In the genomic region with DNA sequence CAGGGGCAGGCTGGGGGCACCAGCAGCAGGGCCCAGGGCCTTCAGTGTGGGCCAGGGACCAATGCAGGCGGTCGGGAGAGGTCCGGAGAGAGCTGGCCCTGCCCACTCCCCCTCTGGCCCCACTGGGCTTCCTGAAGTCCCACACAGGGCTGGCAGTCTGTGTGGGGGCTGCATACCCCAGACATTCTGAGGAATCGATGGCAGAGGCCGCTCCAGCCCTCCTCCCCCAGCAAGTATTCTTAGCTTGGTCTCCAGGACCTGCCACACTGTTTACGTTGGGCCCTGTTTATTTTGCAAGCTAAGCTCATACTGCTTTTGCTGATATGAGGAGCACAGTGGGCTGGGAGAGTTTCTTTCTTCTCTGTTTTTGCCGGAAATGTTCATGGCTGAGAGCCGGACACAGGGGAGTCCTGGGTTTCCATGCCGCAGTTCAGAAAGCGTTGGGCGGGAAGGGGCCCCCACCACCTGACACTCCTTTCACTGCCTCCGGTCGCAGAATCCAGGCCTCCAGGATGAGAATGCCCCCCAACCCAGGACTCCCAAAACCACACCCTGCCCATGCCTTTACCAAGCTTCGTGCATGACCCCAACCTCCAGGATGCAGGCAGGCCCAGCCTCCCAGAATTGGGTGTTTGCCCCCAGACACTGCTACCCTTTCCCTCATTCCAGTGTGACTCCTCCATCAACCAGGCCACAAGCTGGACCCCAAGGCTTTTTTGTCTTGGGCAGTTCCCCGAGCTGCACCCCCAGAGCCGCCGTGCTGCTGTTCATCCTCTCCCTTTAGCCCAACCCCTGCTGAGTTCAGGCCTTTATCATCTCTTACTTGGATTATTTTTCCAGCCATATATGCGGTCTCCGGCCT, we compare ENCODE assay signal across 10 cellular contexts.
DNase-seq lines count a peak whose midpoint lies in the region; ATAC-seq and TF ChIP-seq lines count a peak whose summit lies in the region.
"Had no signal": no experiment of that assay in that cellular context is flagged by ENCODE, and none has a peak within 500 bp of the region (broad histone marks: within the 10 kb centered on the region; RNA-seq: fewer than 3 reads in every experiment).

No MANE protein-coding gene starts in this region.

- H3K9me2 ChIP-seq in PC-3 (replicated peaks; ENCODE audit: low read length), result no peaks in the 10 kb centered on the region

- CTCF ChIA-PET in PC-3 (lab: Charles Lee), result no interaction called here

- H3K4me1 ChIP-seq in RWPE2 (ENCODE audit: insufficient read depth, poor library complexity, severe bottlenecking) (peaks cover 28% of the 10 kb centered on the region), right lobe of liver (peaks cover 0 to 16% (median 5%) of the 10 kb centered on the region in 4 donors), spleen (peaks cover 12 to 47% (median 39%) of the 10 kb centered on the region in 6 donors), PC-3 (ENCODE audit: insufficient read depth, low read length) (peaks cover 17% of the 10 kb centered on the region)

- TF ChIP-seq POLR2A in right lobe of liver (IDR thresholded peaks at IDR 0.05) (no peak), spleen (IDR thresholded peaks at IDR 0.05) (no peak)

- H3K27me3 Mint-ChIP-seq in chondrocyte (ENCODE audit: low read depth), result peaks cover 7% of the 10 kb centered on the region

- POLR2A ChIA-PET in PC-3 (lab: Charles Lee; ENCODE audit: unreplicated experiment), result no interaction called here

- intact Hi-C loops in right lobe of liver (cut with DNase I), result no loop called here
- intact Hi-C loops in spleen (cut with DNase I; ENCODE audit: low total_unique reads), result no loop called here
- intact Hi-C loops in PC-3 (cut with micrococcal nuclease), result no loop called here

- no peaks in the 10 kb centered on the region for H3K79me2 ChIP-seq in PC-3 (ENCODE audit: low read length)

- peaks cover 33% of the 10 kb centered on the region for H3K4me1 Mint-ChIP-seq in chondrocyte (ENCODE audit: low read depth)

- H3K36me3 Mint-ChIP-seq in chondrocyte (ENCODE audit: low read depth), result peaks cover 6% of the 10 kb centered on the region

- no peak overlapping the region for H3K9ac ChIP-seq in PC-3 (ENCODE audit: low read length)

- no peaks in the 10 kb centered on the region for H4K20me1 ChIP-seq in PC-3 (ENCODE audit: low read length)

- no peak overlapping the region for H3K4me2 ChIP-seq in PC-3 (ENCODE audit: low read length)

- DNase-seq in RWPE2 (ENCODE audit: low spot score), result peak; percentile 29
- peak; percentile 52 for DNase-seq in chondrocyte (ENCODE audit: low spot score)
- DNase-seq in right lobe of liver, result peak; percentile 15 to 44 (median 42)
- peak; percentile 60 for DNase-seq in spleen
- DNase-seq in NCI-H128 (lab: John Stamatoyannopoulos, UW; ENCODE audit: unreplicated experiment), result no peak
- no peak for DNase-seq in PC-3
- DNase-seq: DND-41 had no signal

- no peak overlapping the region for H3K27ac Mint-ChIP-seq in chondrocyte (ENCODE audit: unreplicated experiment)

- no peak for TF ChIP-seq CTCF in RWPE2 (IDR thresholded peaks at IDR 0.05; ENCODE audit: poor library complexity, severe bottlenecking)
- TF ChIP-seq CTCF in chondrocyte (IDR thresholded peaks at IDR 0.05), result no peak
- no peak for TF ChIP-seq CTCF in right lobe of liver (IDR thresholded peaks at IDR 0.05)
- TF ChIP-seq CTCF in spleen (IDR thresholded peaks at IDR 0.05 in 8 of 11, conservative IDR thresholded peaks at IDR 0.05 in 3 of 11), result no peak
- no peak for TF ChIP-seq CTCF in PC-3 (conservative IDR thresholded peaks at IDR 0.05; ENCODE audit: low read depth, low read length)

- H3K9me3 ChIP-seq in RWPE2 (ENCODE audit: severe bottlenecking) (no peaks in the 10 kb centered on the region), right lobe of liver (no peaks in the 10 kb centered on the region), spleen (no peaks in the 10 kb centered on the region), PC-3 (ENCODE audit: low read length) (no peaks in the 10 kb centered on the region)

- no peaks in the 10 kb centered on the region for H3F3A ChIP-seq in PC-3 (ENCODE audit: low read length, unreplicated experiment)

- peaks cover 15% of the 10 kb centered on the region for H3K9me3 Mint-ChIP-seq in chondrocyte (ENCODE audit: low read depth)

- BruUV-seq in PC-3 (replicated peaks; lab: Mats Ljungman, UMichigan), result no TSS peak

- no peak overlapping the region for H3K27ac ChIP-seq in RWPE2 (ENCODE audit: poor library complexity, severe bottlenecking)
- peak overlapping the region in 1 of 3 donors; percentile 17 for H3K27ac ChIP-seq in right lobe of liver
- peak overlapping the region; percentile 4 to 91 (median 78) for H3K27ac ChIP-seq in spleen
- H3K27ac ChIP-seq in PC-3 (ENCODE audit: low read length), result no peak overlapping the region
- H3K27ac ChIP-seq: tibial nerve had no signal

- H3K36me3 ChIP-seq in RWPE2 (ENCODE audit: low read depth) (no peaks in the 10 kb centered on the region), right lobe of liver (no peaks in the 10 kb centered on the region), spleen (peaks cover 0 to 20% (median 0%) of the 10 kb centered on the region in 6 donors), PC-3 (ENCODE audit: low read depth, low read length) (no peaks in the 10 kb centered on the region)
- H3K36me3 ChIP-seq: tibial nerve had no signal

- ATAC-seq in RWPE2 (ENCODE audit: low read depth) (no peak), right lobe of liver (peak; percentile 7 to 25 (median 11)), HG03159 (IDR thresholded peaks at IDR 0.05; ENCODE audit: unreplicated experiment) (no peak), GM21381 (IDR thresholded peaks at IDR 0.05; ENCODE audit: unreplicated experiment) (no peak), PC-3 (no peak)

- no peak overlapping the region for H3K4me3 ChIP-seq in RWPE2 (ENCODE audit: severe bottlenecking)
- no peak overlapping the region for H3K4me3 ChIP-seq in right lobe of liver
- no peak overlapping the region for H3K4me3 ChIP-seq in spleen
- H3K4me3 ChIP-seq in PC-3 (ENCODE audit: low read length), result no peak overlapping the region
- H3K4me3 ChIP-seq: tibial nerve had no signal

- H2AFZ ChIP-seq in PC-3 (ENCODE audit: low read length), result no peak overlapping the region

- WGBS in right lobe of liver (ENCODE audit: insufficient coverage, low coverage, low lambda C conversion rate, missing lambda C conversion rate), result 73% methylated on average over 9 of the region's 19 CpGs
- 42 to 57% (median 54%) methylated on average over 17 to 19 of the region's 19 CpGs for WGBS in spleen, 5 donors

- H3K4me3 Mint-ChIP-seq in chondrocyte (ENCODE audit: unreplicated experiment), result no peak overlapping the region

- H3K27me3 ChIP-seq in RWPE2 (ENCODE audit: insufficient read depth, poor library complexity, severe bottlenecking) (no peaks in the 10 kb centered on the region), right lobe of liver (no peaks in the 10 kb centered on the region), spleen (replicated peaks in 1 of 7) (peaks cover 0 to 6% (median 0%) of the 10 kb centered on the region in 7 donors), PC-3 (ENCODE audit: low read length) (no peaks in the 10 kb centered on the region)
- H3K27me3 ChIP-seq: tibial nerve had no signal

Comparison
In these comparisons a context has a peak if more than half of its experiments do, and no peak if none do; other contexts are left out.
1. ATAC-seq: peak in right lobe of liver (4 of 4); none in RWPE2 (single experiment), HG03159 (single experiment), GM21381 (single experiment) and PC-3 (single experiment).
2. DNase-seq: peak in RWPE2 (single experiment), chondrocyte (single experiment), right lobe of liver (3 of 3) and spleen (single experiment); none in NCI-H128 (single experiment) and PC-3 (single experiment).
3. H3K27ac ChIP-seq: peak in spleen (8 of 8); none in RWPE2 (single experiment) and PC-3 (single experiment).